8 cellular contexts compared by ENCODE assay signal in genomic region chr12:131511391-131511802, GRCh38.
DNase-seq lines count a peak whose midpoint lies in the region; ATAC-seq, FAIRE-seq and TF ChIP-seq lines count a peak whose summit lies in the region.

No MANE protein-coding gene starts in this region.

- FAIRE-seq in astrocyte (lab: Jason Lieb, UNC), result no peak

- H3K36me3 Mint-ChIP-seq in astrocyte (ENCODE audit: low read depth, unreplicated experiment), result no peaks in the 10 kb centered on the region

- CTCF ChIA-PET in A673 (lab: Charles Lee), result no interaction called here

- H3K27ac Mint-ChIP-seq in astrocyte (ENCODE audit: unreplicated experiment), result peak overlapping the region; percentile 12

- in situ Hi-C loops in SK-MEL-5 (cut with HindIII; ENCODE audit: low pct_unique_long_range_greater_than_20kb, low sequenced_read_pairs), result no loop called here

- BruUV-seq in A673 (replicated peaks; lab: Mats Ljungman, UMichigan), result no TSS peak

- ATAC-seq in GM19023 (IDR thresholded peaks at IDR 0.05; ENCODE audit: unreplicated experiment), result peak; percentile 96
- peak; percentile 98 for ATAC-seq in HG03095 (IDR thresholded peaks at IDR 0.05; ENCODE audit: unreplicated experiment)
- no peak for ATAC-seq in omental fat pad (ENCODE audit: low FRiP score)

- no peak overlapping the region for H3K27ac ChIP-seq in A673 (ENCODE audit: low read depth, low read length, poor library complexity, severe bottlenecking)
- no peak overlapping the region for H3K27ac ChIP-seq in astrocyte (ENCODE audit: low read depth, low read length)

- TF ChIP-seq CTCF in A673 (conservative IDR thresholded peaks at IDR 0.05; ENCODE audit: low read depth, low read length), result no peak
- no peak for TF ChIP-seq CTCF in astrocyte (IDR thresholded peaks at IDR 0.05; ENCODE audit: insufficient read depth, low read depth, low read length)
- no peak for TF ChIP-seq CTCF in omental fat pad (IDR thresholded peaks at IDR 0.05)

- no peaks in the 10 kb centered on the region for H3K27me3 ChIP-seq in A673 (replicated peaks; ENCODE audit: insufficient read depth, low read depth, low read length, poor library complexity)
- no peaks in the 10 kb centered on the region for H3K27me3 ChIP-seq in astrocyte (ENCODE audit: insufficient read depth, low read length)

- intact Hi-C loops in A673 (cut with micrococcal nuclease; ENCODE audit: unreplicated experiment), result no loop called here

- peaks cover 5% of the 10 kb centered on the region for H3K9me3 Mint-ChIP-seq in astrocyte (ENCODE audit: unreplicated experiment)

- peak; percentile 94 for DNase-seq in A673 (ENCODE audit: low spot score)
- DNase-seq in SK-MEL-5 (ENCODE audit: low read depth, low spot score), result peak; percentile 36
- DNase-seq in astrocyte (ENCODE audit: low read depth), result peak; percentile 2
- DNase-seq in skeletal muscle cell (ENCODE audit: low read depth), result peak; percentile 3
- no peak for DNase-seq in AML-193 (lab: John Stamatoyannopoulos, UW)
- no peak for DNase-seq in omental fat pad (ENCODE audit: low spot score)

- H4K20me1 ChIP-seq in astrocyte (ENCODE audit: insufficient read depth, low read length), result no peaks in the 10 kb centered on the region

- H3K4me3 Mint-ChIP-seq in astrocyte (ENCODE audit: unreplicated experiment), result no peak overlapping the region

- H3K9me3 ChIP-seq in A673 (ENCODE audit: low read depth, low read length, poor library complexity, severe bottlenecking) (no peaks in the 10 kb centered on the region), astrocyte (ENCODE audit: insufficient read depth, low read depth, low read length) (no peaks in the 10 kb centered on the region)

- H3K4me2 ChIP-seq in astrocyte (ENCODE audit: low read length), result no peak overlapping the region

- H3K36me3 ChIP-seq in A673 (ENCODE audit: insufficient read depth, low read length, poor library complexity, severe bottlenecking), result no peaks in the 10 kb centered on the region
- H3K36me3 ChIP-seq in astrocyte (ENCODE audit: insufficient read depth, low read length), result no peaks in the 10 kb centered on the region

- POLR2A ChIA-PET in A673 (lab: Charles Lee; ENCODE audit: low non-redundant PET), result no interaction called here

- peaks cover 19% of the 10 kb centered on the region for H3K4me1 ChIP-seq in A673 (ENCODE audit: insufficient read depth, low read length, poor library complexity, severe bottlenecking)
- H3K4me1 ChIP-seq in astrocyte (ENCODE audit: insufficient read depth, low read length), result no peaks in the 10 kb centered on the region

- H3K4me3 ChIP-seq in A673 (ENCODE audit: low read depth, low read length, poor library complexity, severe bottlenecking) (no peak overlapping the region), astrocyte (ENCODE audit: insufficient read depth, low read depth, low read length) (no peak overlapping the region), skeletal muscle cell (ENCODE audit: low read depth, low read length) (no peak overlapping the region)

- H3K79me2 ChIP-seq in astrocyte (ENCODE audit: insufficient read depth, low read length), result no peaks in the 10 kb centered on the region

- H3K9ac ChIP-seq in astrocyte (ENCODE audit: low read length), result no peak overlapping the region

- H3K4me1 Mint-ChIP-seq in astrocyte (ENCODE audit: low read depth, unreplicated experiment), result peaks cover 9% of the 10 kb centered on the region

- H2AFZ ChIP-seq in astrocyte (ENCODE audit: low read depth, low read length), result no peak overlapping the region

- peaks cover 26% of the 10 kb centered on the region for H3K27me3 Mint-ChIP-seq in astrocyte (ENCODE audit: low read depth, unreplicated experiment)

Comparison
In these comparisons a context has a peak if more than half of its experiments do, and no peak if none do; other contexts are left out.
1. DNase-seq: peak in A673 (single experiment), SK-MEL-5 (single experiment), astrocyte (single experiment) and skeletal muscle cell (single experiment); none in AML-193 (0 of 2) and omental fat pad (single experiment).